21 cellular contexts compared by ENCODE assay signal in genomic region chr10:128438417-128439063, GRCh38.
"Had no signal": no experiment of that assay in that cellular context is flagged by ENCODE, and none has a peak within 500 bp of the region (broad histone marks: within the 10 kb centered on the region; RNA-seq: fewer than 3 reads in every experiment).

No MANE protein-coding gene starts in this region.

- ATAC-seq: activated CD4-positive, CD25-positive, alpha-beta regulatory T cell treated with anti-CD3 and anti-CD28 coated beads, Interleukin-2, amount 50 U/mL, for 24 hours; activated CD8-positive, alpha-beta T cell treated with anti-CD3 and anti-CD28 coated beads, Interleukin-2, amount 10 ng/mL, durations not matched to agents 7 days and 5 days; activated naive CD8-positive, alpha-beta T cell treated with anti-CD3 and anti-CD28 coated beads, Interleukin-2, amount 50 U/mL, for 24 hours; gastrocnemius medialis; left ventricle myocardium superior; sciatic nerve; stimulated activated naive B cell treated with anti-CD40 and anti-IgM and Interleukin-4, amounts not matched to agents 10 μg/mL and 1 μg/mL and 100 μg/mL, for 72 hours had no signal

- H3K4me1 ChIP-seq: esophagus muscularis mucosa, gastrocnemius medialis, transverse colon had no signal

- H3K4me2 ChIP-seq: smooth muscle cell had no signal

- H3K4me1 Mint-ChIP-seq: activated CD4-positive, alpha-beta T cell treated with anti-CD3 and anti-CD28 coated beads, Interleukin-2, amount 10 ng/mL, durations not matched to agents 24 days and 14 days; activated naive CD8-positive, alpha-beta T cell treated with anti-CD3 and anti-CD28 coated beads, Interleukin-2, amount 50 U/mL, for 24 hours; stimulated activated naive B cell treated with anti-CD40 and anti-IgM and Interleukin-4, amounts not matched to agents 10 μg/mL and 1 μg/mL and 100 μg/mL, for 72 hours had no signal

- DNase-seq: activated CD4-positive, alpha-beta T cell treated with anti-CD3 and anti-CD28 coated beads, Interleukin-2, amount 10 ng/mL, durations not matched to agents 24 days and 14 days; activated CD8-positive, alpha-beta T cell treated with anti-CD3 and anti-CD28 coated beads, Interleukin-2, amount 10 ng/mL, durations not matched to agents 7 days and 5 days; activated gamma-delta T cell; activated naive CD4-positive, alpha-beta T cell treated with anti-CD3 and anti-CD28 coated beads, Interleukin-2, amount 50 U/mL, for 16 hours; activated naive CD8-positive, alpha-beta T cell treated with anti-CD3 and anti-CD28 coated beads, Interleukin-2, amount 50 U/mL, for 24 hours; caudate nucleus; dermis blood vessel endothelial cell; effector memory CD4-positive, alpha-beta T cell; gastrocnemius medialis; head of caudate nucleus; hypothalamus; left ventricle myocardium superior; stimulated activated CD4-positive, alpha-beta T cell treated with anti-CD3 and anti-CD28 coated beads, Interleukin-15, amount 100 ng/mL, for 24 hours; stimulated activated naive B cell treated with anti-CD40 and anti-IgM and Interleukin-4, amounts not matched to agents 10 μg/mL and 1 μg/mL and 100 μg/mL, for 72 hours; transverse colon had no signal

- H3K9me3 Mint-ChIP-seq: activated CD4-positive, alpha-beta T cell treated with anti-CD3 and anti-CD28 coated beads, Interleukin-2, amount 10 ng/mL, durations not matched to agents 24 days and 14 days; activated T-helper 1 cell treated with anti-CD3 and anti-CD28 coated beads, Interleukin-12 subunit alpha, Interleukin-12 subunit beta, Interleukin-2, Interleukin-4 antibody, amounts not matched to agents 30 ng/mL and 10 ng/mL and 1 ng/mL, durations not matched to agents 14 hours and 24 hours and 36 hours had no signal

- H3K36me3 Mint-ChIP-seq: brain; stimulated activated naive B cell treated with anti-CD40 and anti-IgM and Interleukin-4, amounts not matched to agents 10 μg/mL and 1 μg/mL and 100 μg/mL, for 72 hours had no signal

- H3K4me3 Mint-ChIP-seq: activated CD4-positive, alpha-beta T cell treated with anti-CD3 and anti-CD28 coated beads, Interleukin-2, amount 10 ng/mL, durations not matched to agents 24 days and 14 days; activated CD8-positive, alpha-beta T cell treated with anti-CD3 and anti-CD28 coated beads, Interleukin-2, amount 10 ng/mL, durations not matched to agents 7 days and 5 days; activated naive CD8-positive, alpha-beta T cell treated with anti-CD3 and anti-CD28 coated beads, Interleukin-2, amount 50 U/mL, for 24 hours; activated T-helper 1 cell treated with anti-CD3 and anti-CD28 coated beads, Interleukin-12 subunit alpha, Interleukin-12 subunit beta, Interleukin-2, Interleukin-4 antibody, amounts not matched to agents 30 ng/mL and 10 ng/mL and 1 ng/mL, durations not matched to agents 14 hours and 24 hours and 36 hours; brain; stimulated activated naive B cell treated with anti-CD40 and anti-IgM and Interleukin-4, amounts not matched to agents 10 μg/mL and 1 μg/mL and 100 μg/mL, for 72 hours had no signal

- H3K36me3 ChIP-seq: esophagus muscularis mucosa, gastrocnemius medialis, transverse colon had no signal

- H3K9me3 ChIP-seq: esophagus muscularis mucosa, gastrocnemius medialis, transverse colon had no signal

- H3K27ac Mint-ChIP-seq: activated CD4-positive, alpha-beta T cell treated with anti-CD3 and anti-CD28 coated beads, Interleukin-2, amount 10 ng/mL, durations not matched to agents 24 days and 14 days; activated CD8-positive, alpha-beta T cell treated with anti-CD3 and anti-CD28 coated beads, Interleukin-2, amount 10 ng/mL, durations not matched to agents 7 days and 5 days; activated naive CD8-positive, alpha-beta T cell treated with anti-CD3 and anti-CD28 coated beads, Interleukin-2, amount 50 U/mL, for 24 hours; activated T-helper 1 cell treated with anti-CD3 and anti-CD28 coated beads, Interleukin-12 subunit alpha, Interleukin-12 subunit beta, Interleukin-2, Interleukin-4 antibody, amounts not matched to agents 30 ng/mL and 10 ng/mL and 1 ng/mL, durations not matched to agents 14 hours and 24 hours and 36 hours; stimulated activated naive B cell treated with anti-CD40 and anti-IgM and Interleukin-4, amounts not matched to agents 10 μg/mL and 1 μg/mL and 100 μg/mL, for 72 hours had no signal

- H3K27me3 ChIP-seq: gastrocnemius medialis, transverse colon had no signal

- H3K27ac ChIP-seq: esophagus muscularis mucosa, gastrocnemius medialis, transverse colon had no signal

- H3K4me3 ChIP-seq: esophagus muscularis mucosa, gastrocnemius medialis, smooth muscle cell, transverse colon had no signal
